17 cellular contexts compared by ENCODE assay signal in the genomic region with DNA sequence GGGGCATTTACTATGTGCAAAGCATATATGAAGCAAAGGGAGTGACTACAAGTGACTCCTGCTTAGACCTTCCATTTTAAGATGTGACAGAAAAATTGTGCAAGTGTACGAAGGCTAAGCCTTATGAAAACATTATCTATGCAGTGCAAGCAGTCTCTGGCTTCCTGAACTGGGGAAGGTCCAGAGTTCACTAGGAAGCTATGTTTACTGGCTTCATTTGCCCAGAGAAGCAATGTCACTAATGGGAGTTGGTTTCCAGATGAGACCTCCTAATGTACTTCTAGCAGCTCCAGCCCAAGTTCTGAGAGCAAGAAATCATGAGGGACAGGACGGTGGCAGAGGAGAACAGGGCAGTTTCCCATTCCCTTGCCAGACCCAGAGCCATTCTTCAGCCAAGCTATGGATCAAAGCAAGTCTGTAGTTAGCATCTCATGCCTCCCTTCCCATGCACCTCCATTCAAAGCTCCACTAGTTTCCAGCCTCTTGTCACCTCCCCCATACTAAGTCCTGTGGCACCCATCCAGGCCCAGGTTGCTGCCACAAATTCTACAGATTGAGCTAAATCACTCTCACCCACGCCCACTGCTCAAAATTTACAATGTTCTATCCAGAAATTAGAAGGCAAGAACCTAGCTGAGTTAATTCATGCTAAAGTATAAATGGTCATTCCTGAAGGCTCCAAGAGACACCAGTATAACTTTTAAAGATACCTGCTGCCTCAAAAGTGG. TPM values are rescaled to one million over a fixed set of nuclear protein-coding genes. Genes with fewer than 3 reads are reported as not detected.
"Had no signal": no experiment of that assay in that cellular context is flagged by ENCODE, and none has a peak within 500 bp of the region (broad histone marks: within the 10 kb centered on the region; RNA-seq: fewer than 3 reads in every experiment).

No MANE protein-coding gene starts in this region.

- H3K4me1 Mint-ChIP-seq: neural progenitor cell had no signal

- H3K4me1 ChIP-seq: breast epithelium, esophagus squamous epithelium, heart right ventricle, neural progenitor cell, pancreas, stomach, thyroid gland had no signal

- H3K4me3 Mint-ChIP-seq: activated CD8-positive, alpha-beta T cell treated with anti-CD3 and anti-CD28 coated beads, Interleukin-2, amount 10 ng/mL, durations not matched to agents 7 days and 5 days; neural progenitor cell had no signal

- H3K27me3 ChIP-seq: breast epithelium, neural progenitor cell, pancreas, stomach, thyroid gland had no signal

- H3K27ac ChIP-seq: breast epithelium, esophagus squamous epithelium, heart right ventricle, neural progenitor cell, pancreas, stomach, thyroid gland, WERI-Rb-1 had no signal

- H3K36me3 ChIP-seq: breast epithelium, esophagus squamous epithelium, heart right ventricle, neural progenitor cell, pancreas, stomach, thyroid gland, WERI-Rb-1 had no signal

- DNase-seq: activated CD4-positive, alpha-beta T cell treated with anti-CD3 and anti-CD28 coated beads for 48 hours; activated CD8-positive, alpha-beta memory T cell treated with anti-CD3 and anti-CD28 coated beads, Interleukin-2, amount 50 U/mL, for 48 hours; activated CD8-positive, alpha-beta T cell treated with anti-CD3 and anti-CD28 coated beads, Interleukin-2, amount 10 ng/mL, durations not matched to agents 7 days and 5 days; aorta; esophagus squamous epithelium; foreskin fibroblast; heart right ventricle; kidney; pancreas; stimulated activated CD4-positive, alpha-beta T cell treated with anti-CD3 and anti-CD28 coated beads, Interleukin-15, amount 100 ng/mL, for 24 hours; stimulated activated CD4-positive, alpha-beta T cell treated with anti-CD3 and anti-CD28 coated beads, Interleukin-4, amount 100 ng/mL, for 24 hours; stomach; thyroid gland; WERI-Rb-1 had no signal

- H3K36me3 Mint-ChIP-seq: neural progenitor cell had no signal

- H3K27ac Mint-ChIP-seq: activated CD8-positive, alpha-beta T cell treated with anti-CD3 and anti-CD28 coated beads, Interleukin-2, amount 10 ng/mL, durations not matched to agents 7 days and 5 days; neural progenitor cell had no signal

- H3K9me3 ChIP-seq: breast epithelium, esophagus squamous epithelium, heart right ventricle, pancreas, stomach, thyroid gland had no signal

- H3K4me3 ChIP-seq: breast epithelium, esophagus squamous epithelium, heart right ventricle, neural progenitor cell, pancreas, stomach, thyroid gland had no signal

- ATAC-seq: activated CD8-positive, alpha-beta T cell treated with anti-CD3 and anti-CD28 coated beads, Interleukin-2, amount 10 ng/mL, durations not matched to agents 7 days and 5 days; heart right ventricle had no signal

- H3K9me3 Mint-ChIP-seq: neural progenitor cell had no signal

RNA-seq across cellular contexts. Expression of gene MCTP1, which starts 21.8 kb away (rescaled TPM):
- total RNA-seq: T-helper 2 cell treated with Interferon-gamma antibody and Interleukin-4, amounts not matched to agents 100 ng/mL and 5 ng/mL, for 36 hours had no signal
